ENCODE assay signal across 20 cellular contexts in genomic region chr4:172815499-172816175, GRCh38.
DNase-seq lines count a peak whose midpoint lies in the region; ATAC-seq and TF ChIP-seq lines count a peak whose summit lies in the region.
"Had no signal": no experiment of that assay in that cellular context is flagged by ENCODE, and none has a peak within 500 bp of the region (broad histone marks: within the 10 kb centered on the region; RNA-seq: fewer than 3 reads in every experiment).

No MANE protein-coding gene starts in this region.

- no peak for DNase-seq in progenitor cell of endocrine pancreas (ENCODE audit: low spot score, unreplicated experiment)
- no peak for DNase-seq in activated CD8-positive, alpha-beta T cell treated with anti-CD3 and anti-CD28 coated beads for 36 hours
- DNase-seq in NCI-H69 (lab: John Stamatoyannopoulos, UW), result no peak
- DNase-seq in left ventricle myocardium inferior, result no peak
- DNase-seq: CD4-positive, CD25-positive, alpha-beta regulatory T cell; H9; NCI-H1092; NCI-H1436; NCI-H187; NCI-H2081 treated with DMSO at 0.1 percent for 48 hours; NCI-H2171; NCI-H226; NCI-H510A; SIG-M5 had no signal

- TF ChIP-seq CTCF in progenitor cell of endocrine pancreas (IDR thresholded peaks at IDR 0.05; ENCODE audit: unreplicated experiment) (no peak), left ventricle myocardium inferior (IDR thresholded peaks at IDR 0.05; ENCODE audit: borderline replicate concordance) (no peak)
- no peak for TF ChIP-seq CTCF in activated CD8-positive, alpha-beta T cell treated with anti-CD3 and anti-CD28 coated beads for 36 hours (IDR thresholded peaks at IDR 0.05)

- no peaks in the 10 kb centered on the region for H3K36me3 Mint-ChIP-seq in progenitor cell of endocrine pancreas (ENCODE audit: insufficient read depth)
- H3K36me3 Mint-ChIP-seq in activated CD8-positive, alpha-beta T cell treated with anti-CD3 and anti-CD28 coated beads for 36 hours (ENCODE audit: low read depth), result no peaks in the 10 kb centered on the region
- H3K36me3 Mint-ChIP-seq: CD4-positive, CD25-positive, alpha-beta regulatory T cell had no signal

- no peaks in the 10 kb centered on the region for H3K9me3 Mint-ChIP-seq in progenitor cell of endocrine pancreas (ENCODE audit: low read depth)
- no peaks in the 10 kb centered on the region for H3K9me3 Mint-ChIP-seq in activated CD8-positive, alpha-beta T cell treated with anti-CD3 and anti-CD28 coated beads for 36 hours
- H3K9me3 Mint-ChIP-seq: H9 had no signal

- H3K9me3 ChIP-seq in duodenal mucosa (ENCODE audit: control insufficient read depth in 1 of 2, low read length in 2 of 2) (no peaks in the 10 kb centered on the region), left ventricle myocardium inferior (replicated peaks) (no peaks in the 10 kb centered on the region)
- H3K9me3 ChIP-seq: BLaER1 had no signal

- intact Hi-C loops in activated CD8-positive, alpha-beta T cell treated with anti-CD3 and anti-CD28 coated beads for 36 hours (cut with micrococcal nuclease), result no loop called here
- intact Hi-C loops in left ventricle myocardium inferior (cut with micrococcal nuclease), result no loop called here

- CTCF ChIA-PET in activated CD8-positive, alpha-beta T cell treated with anti-CD3 and anti-CD28 coated beads for 36 hours (lab: Charles Lee), result no interaction called here

- H3K4me3 ChIP-seq in duodenal mucosa (ENCODE audit: low read depth in 1 of 2, low read length in 2 of 2), result peak overlapping the region; percentile 14 to 23
- H3K4me3 ChIP-seq in left ventricle myocardium inferior, result no peak overlapping the region
- H3K4me3 ChIP-seq: BLaER1, SK-N-MC had no signal

- H3K27ac Mint-ChIP-seq in progenitor cell of endocrine pancreas, result peak overlapping the region; percentile 21
- H3K27ac Mint-ChIP-seq in activated CD8-positive, alpha-beta T cell treated with anti-CD3 and anti-CD28 coated beads for 36 hours, result no peak overlapping the region
- H3K27ac Mint-ChIP-seq: CD4-positive, CD25-positive, alpha-beta regulatory T cell; H9 had no signal

- H3K4me1 Mint-ChIP-seq in progenitor cell of endocrine pancreas (ENCODE audit: low read depth), result peaks cover 38% of the 10 kb centered on the region
- no peaks in the 10 kb centered on the region for H3K4me1 Mint-ChIP-seq in activated CD8-positive, alpha-beta T cell treated with anti-CD3 and anti-CD28 coated beads for 36 hours (ENCODE audit: low read depth)
- H3K4me1 Mint-ChIP-seq: CD4-positive, CD25-positive, alpha-beta regulatory T cell had no signal

- H3K4me1 ChIP-seq in duodenal mucosa (ENCODE audit: control insufficient read depth in 1 of 2, insufficient read depth in 2 of 2, low read length in 2 of 2), result peaks cover 0 to 12% of the 10 kb centered on the region in 2 donors
- no peaks in the 10 kb centered on the region for H3K4me1 ChIP-seq in left ventricle myocardium inferior
- H3K4me1 ChIP-seq: BLaER1 had no signal

- ATAC-seq in GM18498 (IDR thresholded peaks at IDR 0.05; ENCODE audit: unreplicated experiment), result peak; percentile 29
- ATAC-seq in HG03432 (IDR thresholded peaks at IDR 0.05; ENCODE audit: unreplicated experiment), result peak; percentile 35
- no peak for ATAC-seq in activated CD8-positive, alpha-beta T cell treated with anti-CD3 and anti-CD28 coated beads for 36 hours
- ATAC-seq in GM21367 (IDR thresholded peaks at IDR 0.05; ENCODE audit: unreplicated experiment), result no peak

- no peak overlapping the region for H3K27ac ChIP-seq in duodenal mucosa (ENCODE audit: low read depth, low read length)
- no peak overlapping the region for H3K27ac ChIP-seq in left ventricle myocardium inferior (replicated peaks)
- H3K27ac ChIP-seq: BLaER1, SK-N-MC had no signal

- peak overlapping the region; percentile 39 for H3K4me3 Mint-ChIP-seq in progenitor cell of endocrine pancreas (ENCODE audit: low read depth)
- no peak overlapping the region for H3K4me3 Mint-ChIP-seq in activated CD8-positive, alpha-beta T cell treated with anti-CD3 and anti-CD28 coated beads for 36 hours
- H3K4me3 Mint-ChIP-seq: CD4-positive, CD25-positive, alpha-beta regulatory T cell; H9 had no signal

- H3K27me3 ChIP-seq in duodenal mucosa (ENCODE audit: control insufficient read depth in 1 of 2, insufficient read depth in 2 of 2, low read length in 2 of 2) (no peaks in the 10 kb centered on the region), left ventricle myocardium inferior (ENCODE audit: low read depth) (peaks cover 14% of the 10 kb centered on the region)
- H3K27me3 ChIP-seq: BLaER1 had no signal

- H3K36me3 ChIP-seq in duodenal mucosa (ENCODE audit: control insufficient read depth in 1 of 2, insufficient read depth in 2 of 2, low read length in 2 of 2) (no peaks in the 10 kb centered on the region), left ventricle myocardium inferior (no peaks in the 10 kb centered on the region)
- H3K36me3 ChIP-seq: BLaER1 had no signal

- POLR2A ChIA-PET in activated CD8-positive, alpha-beta T cell treated with anti-CD3 and anti-CD28 coated beads for 36 hours (lab: Charles Lee), result no interaction called here

- H3K9ac ChIP-seq in duodenal mucosa (ENCODE audit: low read depth in 1 of 2, low read length in 2 of 2), result no peak overlapping the region
- H3K9ac ChIP-seq: BLaER1 had no signal

- H3K27me3 Mint-ChIP-seq in progenitor cell of endocrine pancreas, result no peaks in the 10 kb centered on the region
- H3K27me3 Mint-ChIP-seq in activated CD8-positive, alpha-beta T cell treated with anti-CD3 and anti-CD28 coated beads for 36 hours, result peaks cover 5% of the 10 kb centered on the region
- H3K27me3 Mint-ChIP-seq: CD4-positive, CD25-positive, alpha-beta regulatory T cell had no signal

Comparison
In these comparisons a context has a peak if more than half of its experiments do, and no peak if none do; other contexts are left out.
1. ATAC-seq: peak in GM18498 (single experiment) and HG03432 (single experiment); none in activated CD8-positive, alpha-beta T cell treated with anti-CD3 and anti-CD28 coated beads for 36 hours (single experiment) and GM21367 (single experiment).